Comparison of ENCODE assay signal across 1 cellular context in the genomic region with DNA sequence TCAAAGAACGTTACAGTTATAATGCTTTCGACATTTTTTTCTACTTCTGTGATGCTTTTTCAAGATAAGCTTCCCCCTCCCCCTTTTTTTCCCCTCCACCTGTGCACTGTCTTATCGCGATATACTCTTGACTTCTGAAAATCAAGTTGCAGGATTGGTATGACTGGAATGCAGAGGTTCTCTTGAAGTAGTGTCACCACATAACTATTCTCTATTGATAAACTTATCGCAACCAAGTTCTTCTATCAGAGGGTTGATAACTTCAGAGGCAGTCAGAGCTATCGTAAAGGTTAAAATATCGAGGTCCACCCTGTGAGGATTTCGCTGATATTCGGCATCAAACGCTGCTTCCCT.
TF ChIP-seq lines count a peak whose summit lies in the region.

No MANE protein-coding gene starts in this region.

TF ChIP-seq in K562, 482 proteins besides CTCF, POLR2A, EP300 and RAD21 (continues in another document):
- TF ChIP-seq NCOA4 (IDR thresholded peaks at IDR 0.05; ENCODE audit: partially characterized antibody) (no peak), STAT5A (IDR thresholded peaks at IDR 0.05; ENCODE audit: borderline replicate concordance, low read length) (0 out of 2 replicates have a peak, but pooled peaks have one; percentile 5), MXI1 (IDR thresholded peaks at IDR 0.05; ENCODE audit: low read depth, low read length) (no peak), ZNF561 (CRISPR knock-in tag; conservative IDR thresholded peaks at IDR 0.05) (no peak), CTBP1 (IDR thresholded peaks at IDR 0.05; ENCODE audit: borderline replicate concordance) (no peak), BRCA1 (IDR thresholded peaks at IDR 0.05) (no peak), BRCA1 (CRISPR knock-in tag; IDR thresholded peaks at IDR 0.05) (no peak), KLF1 (tag; IDR thresholded peaks at IDR 0.05) (no peak), SPI1 (IDR thresholded peaks at IDR 0.05; ENCODE audit: borderline replicate concordance, low read depth, low read length) (no peak), TEAD4 (IDR thresholded peaks at IDR 0.05; ENCODE audit: low read length) (peak; percentile 67), TEAD4 (CRISPR knock-in tag; IDR thresholded peaks at IDR 0.05; ENCODE audit: borderline replicate concordance) (no peak), NCOA6 (IDR thresholded peaks at IDR 0.05) (no peak), ZBED1 (IDR thresholded peaks at IDR 0.05) (peak; percentile 98), HDAC1 (IDR thresholded peaks at IDR 0.05) (peak in 1 of 2 experiments; percentile 45; a peak in 1 of 4 replicates), TAL1 (IDR thresholded peaks at IDR 0.05) (no peak), SMARCA5 (IDR thresholded peaks at IDR 0.05) (no peak), ZFPM2 (CRISPR knock-in tag; IDR thresholded peaks at IDR 0.05) (no peak), CHD2 (IDR thresholded peaks at IDR 0.05; ENCODE audit: low read depth, low read length) (peak; percentile 74; the same call in 1 of the 2 replicates), HDAC6 (IDR thresholded peaks at IDR 0.05; ENCODE audit: low read depth, low read length) (no peak), DPF2 (IDR thresholded peaks at IDR 0.05) (0 out of 2 replicates have a peak, but pooled peaks have one; percentile 23), ZNF408 (CRISPR knock-in tag; IDR thresholded peaks at IDR 0.05; ENCODE audit: low read depth) (no peak), ZEB2 (IDR thresholded peaks at IDR 0.05) (0 out of 2 replicates have a peak, but pooled peaks have one; percentile 57), ARID3A (IDR thresholded peaks at IDR 0.05; ENCODE audit: borderline replicate concordance, low read depth, low read length) (no peak), SOX6 (IDR thresholded peaks at IDR 0.05) (0 out of 2 replicates have a peak, but pooled peaks have one; percentile 6), HIVEP1 (CRISPR knock-in tag; IDR thresholded peaks at IDR 0.05) (no peak), ETS2 (tag; IDR thresholded peaks at IDR 0.05; ENCODE audit: borderline replicate concordance, poor library complexity, severe bottlenecking) (no peak), MAFG (tag; conservative IDR thresholded peaks at IDR 0.05) (no peak), GTF3C2 (IDR thresholded peaks at IDR 0.05; ENCODE audit: borderline replicate concordance, extremely low read depth, insufficient read length) (no peak), NCOA1 (IDR thresholded peaks at IDR 0.05; ENCODE audit: low read depth) (no peak), HOXB6 (CRISPR knock-in tag; IDR thresholded peaks at IDR 0.05; ENCODE audit: borderline replicate concordance) (no peak), MYBL2 (IDR thresholded peaks at IDR 0.05; ENCODE audit: low read depth) (no peak), MYBL2 (CRISPR knock-in tag; IDR thresholded peaks at IDR 0.05; ENCODE audit: borderline replicate concordance) (no peak), RBM22 (IDR thresholded peaks at IDR 0.05; ENCODE audit: low read depth, low read length, poor library complexity, severe bottlenecking) (no peak), ZNF12 (CRISPR knock-in tag; IDR thresholded peaks at IDR 0.05) (no peak), DNMT1 (IDR thresholded peaks at IDR 0.05) (no peak), MTA1 (IDR thresholded peaks at IDR 0.05; ENCODE audit: borderline replicate concordance) (0 out of 2 replicates have a peak, but pooled peaks have one; percentile 33), CAMTA2 (CRISPR knock-in tag; conservative IDR thresholded peaks at IDR 0.05) (no peak)
- TF ChIP-seq, protein P1, sequence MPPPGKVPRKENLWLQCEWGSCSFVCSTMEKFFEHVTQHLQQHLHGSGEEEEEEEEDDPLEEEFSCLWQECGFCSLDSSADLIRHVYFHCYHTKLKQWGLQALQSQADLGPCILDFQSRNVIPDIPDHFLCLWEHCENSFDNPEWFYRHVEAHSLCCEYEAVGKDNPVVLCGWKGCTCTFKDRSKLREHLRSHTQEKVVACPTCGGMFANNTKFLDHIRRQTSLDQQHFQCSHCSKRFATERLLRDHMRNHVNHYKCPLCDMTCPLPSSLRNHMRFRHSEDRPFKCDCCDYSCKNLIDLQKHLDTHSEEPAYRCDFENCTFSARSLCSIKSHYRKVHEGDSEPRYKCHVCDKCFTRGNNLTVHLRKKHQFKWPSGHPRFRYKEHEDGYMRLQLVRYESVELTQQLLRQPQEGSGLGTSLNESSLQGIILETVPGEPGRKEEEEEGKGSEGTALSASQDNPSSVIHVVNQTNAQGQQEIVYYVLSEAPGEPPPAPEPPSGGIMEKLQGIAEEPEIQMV (tag; conservative IDR thresholded peaks at IDR 0.05; ENCODE audit: low read depth) = no peak
- TF ChIP-seq, protein P2, sequence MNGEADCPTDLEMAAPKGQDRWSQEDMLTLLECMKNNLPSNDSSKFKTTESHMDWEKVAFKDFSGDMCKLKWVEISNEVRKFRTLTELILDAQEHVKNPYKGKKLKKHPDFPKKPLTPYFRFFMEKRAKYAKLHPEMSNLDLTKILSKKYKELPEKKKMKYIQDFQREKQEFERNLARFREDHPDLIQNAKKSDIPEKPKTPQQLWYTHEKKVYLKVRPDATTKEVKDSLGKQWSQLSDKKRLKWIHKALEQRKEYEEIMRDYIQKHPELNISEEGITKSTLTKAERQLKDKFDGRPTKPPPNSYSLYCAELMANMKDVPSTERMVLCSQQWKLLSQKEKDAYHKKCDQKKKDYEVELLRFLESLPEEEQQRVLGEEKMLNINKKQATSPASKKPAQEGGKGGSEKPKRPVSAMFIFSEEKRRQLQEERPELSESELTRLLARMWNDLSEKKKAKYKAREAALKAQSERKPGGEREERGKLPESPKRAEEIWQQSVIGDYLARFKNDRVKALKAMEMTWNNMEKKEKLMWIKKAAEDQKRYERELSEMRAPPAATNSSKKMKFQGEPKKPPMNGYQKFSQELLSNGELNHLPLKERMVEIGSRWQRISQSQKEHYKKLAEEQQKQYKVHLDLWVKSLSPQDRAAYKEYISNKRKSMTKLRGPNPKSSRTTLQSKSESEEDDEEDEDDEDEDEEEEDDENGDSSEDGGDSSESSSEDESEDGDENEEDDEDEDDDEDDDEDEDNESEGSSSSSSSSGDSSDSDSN (IDR thresholded peaks at IDR 0.05; ENCODE audit: borderline replicate concordance in 1 of 2, low read depth in 2 of 2, low read length in 2 of 2) = no peak
- TF ChIP-seq, protein P3, sequence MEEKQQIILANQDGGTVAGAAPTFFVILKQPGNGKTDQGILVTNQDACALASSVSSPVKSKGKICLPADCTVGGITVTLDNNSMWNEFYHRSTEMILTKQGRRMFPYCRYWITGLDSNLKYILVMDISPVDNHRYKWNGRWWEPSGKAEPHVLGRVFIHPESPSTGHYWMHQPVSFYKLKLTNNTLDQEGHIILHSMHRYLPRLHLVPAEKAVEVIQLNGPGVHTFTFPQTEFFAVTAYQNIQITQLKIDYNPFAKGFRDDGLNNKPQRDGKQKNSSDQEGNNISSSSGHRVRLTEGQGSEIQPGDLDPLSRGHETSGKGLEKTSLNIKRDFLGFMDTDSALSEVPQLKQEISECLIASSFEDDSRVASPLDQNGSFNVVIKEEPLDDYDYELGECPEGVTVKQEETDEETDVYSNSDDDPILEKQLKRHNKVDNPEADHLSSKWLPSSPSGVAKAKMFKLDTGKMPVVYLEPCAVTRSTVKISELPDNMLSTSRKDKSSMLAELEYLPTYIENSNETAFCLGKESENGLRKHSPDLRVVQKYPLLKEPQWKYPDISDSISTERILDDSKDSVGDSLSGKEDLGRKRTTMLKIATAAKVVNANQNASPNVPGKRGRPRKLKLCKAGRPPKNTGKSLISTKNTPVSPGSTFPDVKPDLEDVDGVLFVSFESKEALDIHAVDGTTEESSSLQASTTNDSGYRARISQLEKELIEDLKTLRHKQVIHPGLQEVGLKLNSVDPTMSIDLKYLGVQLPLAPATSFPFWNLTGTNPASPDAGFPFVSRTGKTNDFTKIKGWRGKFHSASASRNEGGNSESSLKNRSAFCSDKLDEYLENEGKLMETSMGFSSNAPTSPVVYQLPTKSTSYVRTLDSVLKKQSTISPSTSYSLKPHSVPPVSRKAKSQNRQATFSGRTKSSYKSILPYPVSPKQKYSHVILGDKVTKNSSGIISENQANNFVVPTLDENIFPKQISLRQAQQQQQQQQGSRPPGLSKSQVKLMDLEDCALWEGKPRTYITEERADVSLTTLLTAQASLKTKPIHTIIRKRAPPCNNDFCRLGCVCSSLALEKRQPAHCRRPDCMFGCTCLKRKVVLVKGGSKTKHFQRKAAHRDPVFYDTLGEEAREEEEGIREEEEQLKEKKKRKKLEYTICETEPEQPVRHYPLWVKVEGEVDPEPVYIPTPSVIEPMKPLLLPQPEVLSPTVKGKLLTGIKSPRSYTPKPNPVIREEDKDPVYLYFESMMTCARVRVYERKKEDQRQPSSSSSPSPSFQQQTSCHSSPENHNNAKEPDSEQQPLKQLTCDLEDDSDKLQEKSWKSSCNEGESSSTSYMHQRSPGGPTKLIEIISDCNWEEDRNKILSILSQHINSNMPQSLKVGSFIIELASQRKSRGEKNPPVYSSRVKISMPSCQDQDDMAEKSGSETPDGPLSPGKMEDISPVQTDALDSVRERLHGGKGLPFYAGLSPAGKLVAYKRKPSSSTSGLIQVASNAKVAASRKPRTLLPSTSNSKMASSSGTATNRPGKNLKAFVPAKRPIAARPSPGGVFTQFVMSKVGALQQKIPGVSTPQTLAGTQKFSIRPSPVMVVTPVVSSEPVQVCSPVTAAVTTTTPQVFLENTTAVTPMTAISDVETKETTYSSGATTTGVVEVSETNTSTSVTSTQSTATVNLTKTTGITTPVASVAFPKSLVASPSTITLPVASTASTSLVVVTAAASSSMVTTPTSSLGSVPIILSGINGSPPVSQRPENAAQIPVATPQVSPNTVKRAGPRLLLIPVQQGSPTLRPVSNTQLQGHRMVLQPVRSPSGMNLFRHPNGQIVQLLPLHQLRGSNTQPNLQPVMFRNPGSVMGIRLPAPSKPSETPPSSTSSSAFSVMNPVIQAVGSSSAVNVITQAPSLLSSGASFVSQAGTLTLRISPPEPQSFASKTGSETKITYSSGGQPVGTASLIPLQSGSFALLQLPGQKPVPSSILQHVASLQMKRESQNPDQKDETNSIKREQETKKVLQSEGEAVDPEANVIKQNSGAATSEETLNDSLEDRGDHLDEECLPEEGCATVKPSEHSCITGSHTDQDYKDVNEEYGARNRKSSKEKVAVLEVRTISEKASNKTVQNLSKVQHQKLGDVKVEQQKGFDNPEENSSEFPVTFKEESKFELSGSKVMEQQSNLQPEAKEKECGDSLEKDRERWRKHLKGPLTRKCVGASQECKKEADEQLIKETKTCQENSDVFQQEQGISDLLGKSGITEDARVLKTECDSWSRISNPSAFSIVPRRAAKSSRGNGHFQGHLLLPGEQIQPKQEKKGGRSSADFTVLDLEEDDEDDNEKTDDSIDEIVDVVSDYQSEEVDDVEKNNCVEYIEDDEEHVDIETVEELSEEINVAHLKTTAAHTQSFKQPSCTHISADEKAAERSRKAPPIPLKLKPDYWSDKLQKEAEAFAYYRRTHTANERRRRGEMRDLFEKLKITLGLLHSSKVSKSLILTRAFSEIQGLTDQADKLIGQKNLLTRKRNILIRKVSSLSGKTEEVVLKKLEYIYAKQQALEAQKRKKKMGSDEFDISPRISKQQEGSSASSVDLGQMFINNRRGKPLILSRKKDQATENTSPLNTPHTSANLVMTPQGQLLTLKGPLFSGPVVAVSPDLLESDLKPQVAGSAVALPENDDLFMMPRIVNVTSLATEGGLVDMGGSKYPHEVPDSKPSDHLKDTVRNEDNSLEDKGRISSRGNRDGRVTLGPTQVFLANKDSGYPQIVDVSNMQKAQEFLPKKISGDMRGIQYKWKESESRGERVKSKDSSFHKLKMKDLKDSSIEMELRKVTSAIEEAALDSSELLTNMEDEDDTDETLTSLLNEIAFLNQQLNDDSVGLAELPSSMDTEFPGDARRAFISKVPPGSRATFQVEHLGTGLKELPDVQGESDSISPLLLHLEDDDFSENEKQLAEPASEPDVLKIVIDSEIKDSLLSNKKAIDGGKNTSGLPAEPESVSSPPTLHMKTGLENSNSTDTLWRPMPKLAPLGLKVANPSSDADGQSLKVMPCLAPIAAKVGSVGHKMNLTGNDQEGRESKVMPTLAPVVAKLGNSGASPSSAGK (IDR thresholded peaks at IDR 0.05) = no peak
- TF ChIP-seq, protein P4, sequence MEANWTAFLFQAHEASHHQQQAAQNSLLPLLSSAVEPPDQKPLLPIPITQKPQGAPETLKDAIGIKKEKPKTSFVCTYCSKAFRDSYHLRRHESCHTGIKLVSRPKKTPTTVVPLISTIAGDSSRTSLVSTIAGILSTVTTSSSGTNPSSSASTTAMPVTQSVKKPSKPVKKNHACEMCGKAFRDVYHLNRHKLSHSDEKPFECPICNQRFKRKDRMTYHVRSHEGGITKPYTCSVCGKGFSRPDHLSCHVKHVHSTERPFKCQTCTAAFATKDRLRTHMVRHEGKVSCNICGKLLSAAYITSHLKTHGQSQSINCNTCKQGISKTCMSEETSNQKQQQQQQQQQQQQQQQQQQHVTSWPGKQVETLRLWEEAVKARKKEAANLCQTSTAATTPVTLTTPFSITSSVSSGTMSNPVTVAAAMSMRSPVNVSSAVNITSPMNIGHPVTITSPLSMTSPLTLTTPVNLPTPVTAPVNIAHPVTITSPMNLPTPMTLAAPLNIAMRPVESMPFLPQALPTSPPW (CRISPR knock-in tag; IDR thresholded peaks at IDR 0.05) = peak; percentile 26; the same call in 1 of the 2 replicates
